ENCODE assay signal across 14 cellular contexts in genomic region chr17:9363440-9364350, GRCh38.
DNase-seq lines count a peak whose midpoint lies in the region; ATAC-seq, FAIRE-seq and TF ChIP-seq lines count a peak whose summit lies in the region.
"Had no signal": no experiment of that assay in that cellular context is flagged by ENCODE, and none has a peak within 500 bp of the region (broad histone marks: within the 10 kb centered on the region; RNA-seq: fewer than 3 reads in every experiment).

No MANE protein-coding gene starts in this region.

- H3K27me3 ChIP-seq in fibroblast of lung (ENCODE audit: control insufficient read depth, insufficient read depth, low read length) (no peaks in the 10 kb centered on the region), upper lobe of right lung (no peaks in the 10 kb centered on the region), psoas muscle (ENCODE audit: insufficient read depth in 3 of 3, low read length in 2 of 3) (no peaks in the 10 kb centered on the region)
- H3K27me3 ChIP-seq: stomach had no signal

- no peak for TF ChIP-seq POLR2A in A549 (IDR thresholded peaks at IDR 0.05; ENCODE audit: low read length)

- ATAC-seq in A549 (no peak), upper lobe of right lung (no peak), psoas muscle (no peak)
- ATAC-seq: lower lobe of right lung had no signal

- DNase-seq in A549 (ENCODE audit: low read depth in 1 of 2, low spot score in 1 of 2): no peak
- peak; percentile 11 for DNase-seq in HPDE6-E6E7 (ENCODE audit: extremely low spot score)
- DNase-seq in RWPE1 (ENCODE audit: low spot score): peak; percentile 49
- DNase-seq in fibroblast of lung (ENCODE audit: low read depth in 2 of 2): peak; percentile 61 to 84
- no peak for DNase-seq in upper lobe of right lung
- no peak for DNase-seq in SIG-M5 treated with dmso at 0.1 percent for 504 hours (lab: John Stamatoyannopoulos, UW; ENCODE audit: unreplicated experiment)
- no peak for DNase-seq in NCI-H128 (lab: John Stamatoyannopoulos, UW; ENCODE audit: unreplicated experiment)
- DNase-seq in psoas muscle: no peak
- DNase-seq: amniotic stem cell; effector CD8-positive, alpha-beta T cell; lower lobe of right lung; NCI-H187; nucleus accumbens; stomach had no signal

- no peak overlapping the region for H3K9ac ChIP-seq in fibroblast of lung (ENCODE audit: insufficient read depth, low read length)

- intact Hi-C loops in upper lobe of right lung (cut with DNase I): no loop called here
- intact Hi-C loops in psoas muscle (cut with DNase I): no loop called here

- H3K36me3 ChIP-seq in fibroblast of lung (ENCODE audit: control insufficient read depth, insufficient read depth, low read length): no peaks in the 10 kb centered on the region
- no peaks in the 10 kb centered on the region for H3K36me3 ChIP-seq in upper lobe of right lung
- no peaks in the 10 kb centered on the region for H3K36me3 ChIP-seq in psoas muscle (ENCODE audit: insufficient read depth in 1 of 2, low read depth in 1 of 2)
- H3K36me3 ChIP-seq: lower lobe of right lung, stomach had no signal

- peak; percentile 13 for FAIRE-seq in A549 (lab: Jason Lieb, UNC)

- H3K4me3 ChIP-seq in A549 (no peak overlapping the region), fibroblast of lung (replicated peaks in 1 of 4; ENCODE audit: control extremely low read depth in 1 of 4, insufficient read depth in 1 of 4, low read depth in 3 of 4, low read length in 4 of 4) (no peak overlapping the region), upper lobe of right lung (no peak overlapping the region), psoas muscle (no peak overlapping the region)
- H3K4me3 ChIP-seq: lower lobe of right lung, stomach had no signal

- TF ChIP-seq EP300 in A549 (IDR thresholded peaks at IDR 0.05): no peak

- POLR2A ChIA-PET in A549 (lab: Yijun Ruan, JAX) (no interaction called here), RWPE1 (lab: Yijun Ruan, JAX; ENCODE audit: low non-redundant PET) (no interaction called here)

- 80% methylated on average over 13 of the region's 13 CpGs for WGBS in A549 (ENCODE audit: missing lambda C conversion rate)
- WGBS in psoas muscle, 3 donors: 89 to 94% (median 94%) methylated on average over 13 of the region's 13 CpGs

- H3K4me2 ChIP-seq in A549: peak overlapping the region; percentile 8; the same call in 1 of the 3 replicates
- no peak overlapping the region for H3K4me2 ChIP-seq in fibroblast of lung (ENCODE audit: extremely low read depth, insufficient read depth, low read length)

- CTCF ChIA-PET in A549 (lab: Yijun Ruan, JAX) (interaction anchor here (1.1 to 1.5 kb wide), 4 partner anchors 16 to 166 kb away, joined by 3 to 4 read pairs (median 4); no protein-coding TSS in a partner anchor), RWPE1 (lab: Yijun Ruan, JAX) (interaction anchor here (0.7 kb wide), 1 partner anchor 50 kb away, joined by 3 read pairs; no protein-coding TSS in a partner anchor)

- H3K9me3 ChIP-seq in A549 (no peaks in the 10 kb centered on the region), fibroblast of lung (ENCODE audit: control insufficient read depth, insufficient read depth, low read depth, low read length) (no peaks in the 10 kb centered on the region), upper lobe of right lung (no peaks in the 10 kb centered on the region), psoas muscle (no peaks in the 10 kb centered on the region)
- H3K9me3 ChIP-seq: lower lobe of right lung, stomach had no signal

- no peaks in the 10 kb centered on the region for H4K20me1 ChIP-seq in fibroblast of lung (ENCODE audit: control insufficient read depth, extremely low read depth, insufficient read depth, low read length)

- H3K79me2 ChIP-seq in fibroblast of lung (ENCODE audit: control insufficient read depth, insufficient read depth, low read length): no peaks in the 10 kb centered on the region

- H3K4me1 ChIP-seq in A549 (peaks cover 68% of the 10 kb centered on the region), fibroblast of lung (ENCODE audit: control insufficient read depth, extremely low read depth, insufficient read depth, low read length) (peaks cover 2% of the 10 kb centered on the region), upper lobe of right lung (peaks cover 4% of the 10 kb centered on the region), psoas muscle (peaks cover 29% of the 10 kb centered on the region)

- TF ChIP-seq RAD21 in A549 (conservative IDR thresholded peaks at IDR 0.05 in 1 of 2, IDR thresholded peaks at IDR 0.05 in 1 of 2): no peak

- H3K27ac ChIP-seq in A549 (peak overlapping the region in 1 of 2 experiments; percentile 42; a peak in 3 of 6 replicates), RWPE1 (no peak overlapping the region), fibroblast of lung (ENCODE audit: insufficient read depth, low read length) (no peak overlapping the region), upper lobe of right lung (no peak overlapping the region), psoas muscle (no peak overlapping the region)
- H3K27ac ChIP-seq: lower lobe of right lung, stomach had no signal

- TF ChIP-seq CTCF in A549 (IDR thresholded peaks at IDR 0.05) (no peak), RWPE1 (conservative IDR thresholded peaks at IDR 0.05; ENCODE audit: low read depth) (no peak), fibroblast of lung (conservative IDR thresholded peaks at IDR 0.05 in 1 of 2, IDR thresholded peaks at IDR 0.05 in 1 of 2; ENCODE audit: low read depth in 1 of 2, low read length in 2 of 2) (no peak), upper lobe of right lung (IDR thresholded peaks at IDR 0.05) (no peak), psoas muscle (IDR thresholded peaks at IDR 0.05) (no peak)

- no peak overlapping the region for H2AFZ ChIP-seq in fibroblast of lung (ENCODE audit: low read length)

TF ChIP-seq in A549, 52 proteins besides CTCF, POLR2A, EP300 and RAD21 (continues in another document):
- no peak for TF ChIP-seq CHD2 (IDR thresholded peaks at IDR 0.05; ENCODE audit: low read length, partially characterized antibody)
- no peak for TF ChIP-seq NFE2L2 (conservative IDR thresholded peaks at IDR 0.05; ENCODE audit: low read length)
- TF ChIP-seq, protein P1, sequence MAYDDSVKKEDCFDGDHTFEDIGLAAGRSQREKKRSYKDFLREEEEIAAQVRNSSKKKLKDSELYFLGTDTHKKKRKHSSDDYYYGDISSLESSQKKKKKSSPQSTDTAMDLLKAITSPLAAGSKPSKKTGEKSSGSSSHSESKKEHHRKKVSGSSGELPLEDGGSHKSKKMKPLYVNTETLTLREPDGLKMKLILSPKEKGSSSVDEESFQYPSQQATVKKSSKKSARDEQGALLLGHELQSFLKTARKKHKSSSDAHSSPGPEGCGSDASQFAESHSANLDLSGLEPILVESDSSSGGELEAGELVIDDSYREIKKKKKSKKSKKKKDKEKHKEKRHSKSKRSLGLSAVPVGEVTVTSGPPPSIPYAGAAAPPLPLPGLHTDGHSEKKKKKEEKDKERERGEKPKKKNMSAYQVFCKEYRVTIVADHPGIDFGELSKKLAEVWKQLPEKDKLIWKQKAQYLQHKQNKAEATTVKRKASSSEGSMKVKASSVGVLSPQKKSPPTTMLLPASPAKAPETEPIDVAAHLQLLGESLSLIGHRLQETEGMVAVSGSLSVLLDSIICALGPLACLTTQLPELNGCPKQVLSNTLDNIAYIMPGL (CRISPR knock-in tag; IDR thresholded peaks at IDR 0.05; ENCODE audit: borderline replicate concordance): no peak
- TF ChIP-seq GATA3 (IDR thresholded peaks at IDR 0.05; ENCODE audit: borderline replicate concordance): no peak
- no peak for TF ChIP-seq FOXS1 (CRISPR knock-in tag; IDR thresholded peaks at IDR 0.05)
- no peak for TF ChIP-seq MAZ (IDR thresholded peaks at IDR 0.05; ENCODE audit: borderline replicate concordance, low read depth, low read length)
- TF ChIP-seq E2F6 (IDR thresholded peaks at IDR 0.05; ENCODE audit: borderline replicate concordance, low read depth): no peak
- TF ChIP-seq HOXB13 (CRISPR knock-in tag; IDR thresholded peaks at IDR 0.05; ENCODE audit: low read depth): no peak
- TF ChIP-seq POLR2AphosphoS2 (conservative IDR thresholded peaks at IDR 0.05; ENCODE audit: low read length): no peak
- no peak for TF ChIP-seq KDM1A (IDR thresholded peaks at IDR 0.05; ENCODE audit: low read depth)
- no peak for TF ChIP-seq REST (IDR thresholded peaks at IDR 0.05)
- TF ChIP-seq RFX5 (IDR thresholded peaks at IDR 0.05): no peak
- no peak for TF ChIP-seq FOSL2 (IDR thresholded peaks at IDR 0.05)
- TF ChIP-seq FOSL2 (CRISPR knock-in tag; IDR thresholded peaks at IDR 0.05): no peak
- TF ChIP-seq HEYL (CRISPR knock-in tag; IDR thresholded peaks at IDR 0.05): no peak
- no peak for TF ChIP-seq CBX2 (IDR thresholded peaks at IDR 0.05; ENCODE audit: borderline replicate concordance, low read depth)
- TF ChIP-seq JUN (IDR thresholded peaks at IDR 0.05): no peak

Comparison
In these comparisons a context has a peak if more than half of its experiments do, and no peak if none do; other contexts are left out.
1. DNase-seq: peak in HPDE6-E6E7 (single experiment), RWPE1 (single experiment) and fibroblast of lung (2 of 2); none in A549 (0 of 2), upper lobe of right lung (single experiment), SIG-M5 treated with dmso at 0.1 percent for 504 hours (single experiment), NCI-H128 (single experiment) and psoas muscle (0 of 2).